1 cellular context compared by ENCODE assay signal in genomic region chr2:88055436-88056128, GRCh38.
A peak's percentile ranks its signal among the peaks of the same experiment; 100 is the strongest.
TF ChIP-seq lines count a peak whose summit lies in the region.

KRCC1 (minus strand) TSS chr2:88055783; CDS start chr2:88028563, 27,220 bp downstream.

TF ChIP-seq in A549, 52 proteins besides CTCF, POLR2A, EP300 and RAD21 (continued from another document):
- TF ChIP-seq, protein P1, sequence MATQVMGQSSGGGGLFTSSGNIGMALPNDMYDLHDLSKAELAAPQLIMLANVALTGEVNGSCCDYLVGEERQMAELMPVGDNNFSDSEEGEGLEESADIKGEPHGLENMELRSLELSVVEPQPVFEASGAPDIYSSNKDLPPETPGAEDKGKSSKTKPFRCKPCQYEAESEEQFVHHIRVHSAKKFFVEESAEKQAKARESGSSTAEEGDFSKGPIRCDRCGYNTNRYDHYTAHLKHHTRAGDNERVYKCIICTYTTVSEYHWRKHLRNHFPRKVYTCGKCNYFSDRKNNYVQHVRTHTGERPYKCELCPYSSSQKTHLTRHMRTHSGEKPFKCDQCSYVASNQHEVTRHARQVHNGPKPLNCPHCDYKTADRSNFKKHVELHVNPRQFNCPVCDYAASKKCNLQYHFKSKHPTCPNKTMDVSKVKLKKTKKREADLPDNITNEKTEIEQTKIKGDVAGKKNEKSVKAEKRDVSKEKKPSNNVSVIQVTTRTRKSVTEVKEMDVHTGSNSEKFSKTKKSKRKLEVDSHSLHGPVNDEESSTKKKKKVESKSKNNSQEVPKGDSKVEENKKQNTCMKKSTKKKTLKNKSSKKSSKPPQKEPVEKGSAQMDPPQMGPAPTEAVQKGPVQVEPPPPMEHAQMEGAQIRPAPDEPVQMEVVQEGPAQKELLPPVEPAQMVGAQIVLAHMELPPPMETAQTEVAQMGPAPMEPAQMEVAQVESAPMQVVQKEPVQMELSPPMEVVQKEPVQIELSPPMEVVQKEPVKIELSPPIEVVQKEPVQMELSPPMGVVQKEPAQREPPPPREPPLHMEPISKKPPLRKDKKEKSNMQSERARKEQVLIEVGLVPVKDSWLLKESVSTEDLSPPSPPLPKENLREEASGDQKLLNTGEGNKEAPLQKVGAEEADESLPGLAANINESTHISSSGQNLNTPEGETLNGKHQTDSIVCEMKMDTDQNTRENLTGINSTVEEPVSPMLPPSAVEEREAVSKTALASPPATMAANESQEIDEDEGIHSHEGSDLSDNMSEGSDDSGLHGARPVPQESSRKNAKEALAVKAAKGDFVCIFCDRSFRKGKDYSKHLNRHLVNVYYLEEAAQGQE (IDR thresholded peaks at IDR 0.05), result peak; percentile 28; the same call in 1 of the 2 replicates
- TF ChIP-seq CBX2 (IDR thresholded peaks at IDR 0.05; ENCODE audit: borderline replicate concordance, low read depth) (no peak), PHF8 (IDR thresholded peaks at IDR 0.05; ENCODE audit: borderline replicate concordance, low read depth) (peak; percentile 96), NR3C1 (IDR thresholded peaks at IDR 0.05) (no peak), TP53 (CRISPR knock-in tag; IDR thresholded peaks at IDR 0.05) (0 out of 2 replicates have a peak, but pooled peaks have one; percentile 5)
